In genomic region chr19:15195381-15195964, GRCh38 we compare ENCODE assay signal across 9 cellular contexts. TPM values are rescaled to one million over a fixed set of nuclear protein-coding genes. Genes with fewer than 3 reads are reported as not detected.
DNase-seq lines count a peak whose midpoint lies in the region; ATAC-seq and TF ChIP-seq lines count a peak whose summit lies in the region.
"Had no signal": no experiment of that assay in that cellular context is flagged by ENCODE, and none has a peak within 500 bp of the region (broad histone marks: within the 10 kb centered on the region; RNA-seq: fewer than 3 reads in every experiment).

No MANE protein-coding gene starts in this region.

- no peaks in the 10 kb centered on the region for H3K9me3 ChIP-seq in ovary
- H3K9me3 ChIP-seq: adrenal gland had no signal

- intact Hi-C loops in natural killer cell (cut with micrococcal nuclease) (no loop called here), ovary (cut with DNase I) (loop anchor here in 1 of 4 donors (5.0 kb wide), 1 partner anchor 57 kb away; no protein-coding TSS in a partner anchor)

- no peak overlapping the region for H3K27ac Mint-ChIP-seq in natural killer cell
- no peak overlapping the region for H3K27ac Mint-ChIP-seq in natural killer cell treated with Interleukin-12 subunit alpha and Interleukin-12 subunit beta and Interleukin-15 and Interleukin-18, amount 100 ng/mL, for 72 hours

- H3K27ac ChIP-seq in ovary: peak overlapping the region in 1 of 2 donors; percentile 16

- TF ChIP-seq CTCF in natural killer cell (IDR thresholded peaks at IDR 0.05): no peak
- no peak for TF ChIP-seq CTCF in fibroblast of mammary gland (conservative IDR thresholded peaks at IDR 0.05; ENCODE audit: control insufficient read depth, insufficient read depth, low read depth, low read length)
- TF ChIP-seq CTCF in ovary (IDR thresholded peaks at IDR 0.05): no peak

- H3K4me1 ChIP-seq in ovary (ENCODE audit: insufficient read depth): no peaks in the 10 kb centered on the region

- H3K27me3 Mint-ChIP-seq in natural killer cell (ENCODE audit: low read depth in 2 of 2): peaks cover 37 to 45% of the 10 kb centered on the region in 2 donors
- peaks cover 35 to 40% of the 10 kb centered on the region in 2 donors for H3K27me3 Mint-ChIP-seq in natural killer cell treated with Interleukin-12 subunit alpha and Interleukin-12 subunit beta and Interleukin-15 and Interleukin-18, amount 100 ng/mL, for 72 hours

- no peaks in the 10 kb centered on the region for H3K36me3 ChIP-seq in ovary
- H3K36me3 ChIP-seq: adrenal gland had no signal

- ATAC-seq in natural killer cell: peak in 2 of 3 donors; percentile 73 to 75
- no peak for ATAC-seq in natural killer cell treated with Interleukin-12 subunit alpha and Interleukin-12 subunit beta and Interleukin-15 and Interleukin-18, amount 100 ng/mL, for 72 hours
- ATAC-seq in HG02970 (IDR thresholded peaks at IDR 0.05; ENCODE audit: low FRiP score, unreplicated experiment): no peak

- H3K27me3 ChIP-seq in ovary: no peaks in the 10 kb centered on the region

- peak overlapping the region; percentile 25 for H3K4me3 Mint-ChIP-seq in natural killer cell
- H3K4me3 Mint-ChIP-seq in natural killer cell treated with Interleukin-12 subunit alpha and Interleukin-12 subunit beta and Interleukin-15 and Interleukin-18, amount 100 ng/mL, for 72 hours: no peak overlapping the region

- DNase-seq in natural killer cell (no peak), RPMI7951 (ENCODE audit: low read depth) (peak; percentile 63), fibroblast of mammary gland (ENCODE audit: low read depth) (peak; percentile 74), ovary (peak in 2 of 5 donors; percentile 50 to 56), cerebellar cortex (ENCODE audit: low spot score) (no peak), NOMO-1 treated with dmso at 0.1 percent for 144 hours (lab: John Stamatoyannopoulos, UW; ENCODE audit: unreplicated experiment) (no peak)
- no peak for DNase-seq in natural killer cell treated with Interleukin-12 subunit alpha and Interleukin-12 subunit beta and Interleukin-15 and Interleukin-18, amount 100 ng/mL, for 72 hours (ENCODE audit: low spot score)

- 1 to 2% (median 2%) methylated on average over 37 to 61 of the region's 61 CpGs for WGBS in ovary, 3 donors

- peaks cover 10 to 11% of the 10 kb centered on the region in 2 donors for H3K4me1 Mint-ChIP-seq in natural killer cell
- H3K4me1 Mint-ChIP-seq in natural killer cell treated with Interleukin-12 subunit alpha and Interleukin-12 subunit beta and Interleukin-15 and Interleukin-18, amount 100 ng/mL, for 72 hours (ENCODE audit: low read depth in 2 of 2): peaks cover 16 to 19% of the 10 kb centered on the region in 2 donors

- no peak for TF ChIP-seq POLR2A in ovary (IDR thresholded peaks at IDR 0.05)

- H3K4me3 ChIP-seq in fibroblast of mammary gland (ENCODE audit: control insufficient read depth, low read depth, low read length): peak overlapping the region; percentile 21
- peak overlapping the region; percentile 25 for H3K4me3 ChIP-seq in ovary

- TF ChIP-seq EP300 in ovary (IDR thresholded peaks at IDR 0.05): no peak

- H3K9me3 Mint-ChIP-seq in natural killer cell: no peaks in the 10 kb centered on the region
- no peaks in the 10 kb centered on the region for H3K9me3 Mint-ChIP-seq in natural killer cell treated with Interleukin-12 subunit alpha and Interleukin-12 subunit beta and Interleukin-15 and Interleukin-18, amount 100 ng/mL, for 72 hours

- no peaks in the 10 kb centered on the region for H3K36me3 Mint-ChIP-seq in natural killer cell
- H3K36me3 Mint-ChIP-seq in natural killer cell treated with Interleukin-12 subunit alpha and Interleukin-12 subunit beta and Interleukin-15 and Interleukin-18, amount 100 ng/mL, for 72 hours: no peaks in the 10 kb centered on the region

RNA-seq across cellular contexts. Expression of gene NOTCH3, which starts 5.3 kb away (rescaled TPM):
- under 1 TPM in 2 of 3 donors, not detected in 1; 0.25 to 0.26 TPM for total RNA-seq in natural killer cell
- not detected for total RNA-seq in natural killer cell treated with Interleukin-12 subunit alpha and Interleukin-12 subunit beta and Interleukin-15 and Interleukin-18, amount 100 ng/mL, for 72 hours
- 0.60 and 0.68 TPM in 2 replicates for total RNA-seq in RPMI7951 (2014; rRNA removed; shearing (Covaris generic))
- 10 to 100 TPM in 5 of 7 donors, 1 to 10 TPM in 2; 6.1 to 47.6 (median 17.9) TPM for total RNA-seq in ovary
- polyA plus RNA-seq in ovary: 10 to 100 TPM; 17.9 to 23.5 TPM

RNA-seq across cellular contexts. Expression of gene EPHX3, which starts 36.8 kb away (rescaled TPM):
- total RNA-seq in natural killer cell (not detected), ovary (under 1 TPM in 6 of 7 donors, not detected in 1; 0.24 to 0.89 (median 0.49) TPM)
- 1 to 10 TPM in 1 of 2 donors, under 1 TPM in 1; 0.81 to 1.0 TPM for total RNA-seq in natural killer cell treated with Interleukin-12 subunit alpha and Interleukin-12 subunit beta and Interleukin-15 and Interleukin-18, amount 100 ng/mL, for 72 hours
- not detected in 2 replicates for total RNA-seq in RPMI7951 (2014; rRNA removed; shearing (Covaris generic))
- polyA plus RNA-seq in ovary: under 1 TPM; 0.30 to 0.67 TPM

Comparison
In these comparisons a context has a peak if more than half of its experiments do, and no peak if none do; other contexts are left out.
1. ATAC-seq: peak in natural killer cell (2 of 3); none in natural killer cell treated with Interleukin-12 subunit alpha and Interleukin-12 subunit beta and Interleukin-15 and Interleukin-18, amount 100 ng/mL, for 72 hours (0 of 2) and HG02970 (single experiment).
2. DNase-seq: peak in RPMI7951 (single experiment) and fibroblast of mammary gland (single experiment); none in natural killer cell (single experiment), natural killer cell treated with Interleukin-12 subunit alpha and Interleukin-12 subunit beta and Interleukin-15 and Interleukin-18, amount 100 ng/mL, for 72 hours (single experiment), cerebellar cortex (single experiment) and NOMO-1 treated with dmso at 0.1 percent for 144 hours (single experiment).